In the genomic region with DNA sequence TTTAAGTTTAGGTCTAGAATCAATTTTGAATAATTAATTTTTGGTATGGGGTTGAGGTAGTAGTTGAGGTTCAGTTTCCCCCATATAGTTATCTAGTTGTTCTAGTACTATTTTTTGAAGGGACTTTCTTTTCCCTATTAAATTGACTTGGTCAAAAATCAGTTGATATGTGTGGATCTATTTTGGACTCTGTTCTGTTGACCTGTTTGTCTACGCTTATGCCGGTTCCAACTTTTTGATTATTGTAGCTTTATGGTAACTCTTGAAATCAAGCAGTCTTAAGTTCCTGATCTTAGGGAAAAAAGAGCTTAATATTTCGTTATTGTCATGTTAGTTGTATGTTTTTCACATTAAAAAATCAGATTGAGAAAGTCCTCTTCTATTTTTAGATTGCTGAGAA, we compare ENCODE assay signal across 34 cellular contexts.
"Had no signal": no experiment of that assay in that cellular context is flagged by ENCODE, and none has a peak within 500 bp of the region (broad histone marks: within the 10 kb centered on the region; RNA-seq: fewer than 3 reads in every experiment).

No MANE protein-coding gene starts in this region.

- H3K9me3 ChIP-seq: adrenal gland, ascending aorta, body of pancreas, breast epithelium had no signal

- H3K27ac ChIP-seq: adrenal gland, ascending aorta, body of pancreas, brain microvascular endothelial cell, breast epithelium, cardiac muscle cell had no signal

- DNase-seq: activated effector memory CD4-positive, alpha-beta T cell treated with anti-CD3 and anti-CD28 coated beads, Interleukin-2, amount 50 U/mL, for 16 hours; activated effector memory CD4-positive, alpha-beta T cell treated with Interleukin-2 at 50 U/mL for 16 hours; activated gamma-delta T cell; activated gamma-delta T cell treated with Interleukin-2 at 50 U/mL for 16 hours; activated naive CD4-positive, alpha-beta T cell; activated naive CD4-positive, alpha-beta T cell treated with anti-CD3 and anti-CD28 coated beads for 36 hours; activated naive CD4-positive, alpha-beta T cell treated with anti-CD3 and anti-CD28 coated beads, Interleukin-2, amount 10 ng/mL, durations not matched to agents 7 days and 5 days; activated naive CD4-positive, alpha-beta T cell treated with anti-CD3 and anti-CD28 coated beads, Interleukin-2, amount 50 U/mL, for 16 hours; activated naive CD4-positive, alpha-beta T cell treated with Interleukin-2 at 50 U/mL for 16 hours; activated naive CD8-positive, alpha-beta T cell treated with anti-CD3 and anti-CD28 coated beads for 36 hours; activated naive CD8-positive, alpha-beta T cell treated with anti-CD3 and anti-CD28 coated beads, Interleukin-2, amount 10 ng/mL, durations not matched to agents 7 days and 5 days; activated naive CD8-positive, alpha-beta T cell treated with anti-CD3 and anti-CD28 coated beads, Interleukin-2, amount 50 U/mL, for 24 hours; activated T-cell treated with anti-CD3 and anti-CD28 coated beads, Interleukin-2, amount 50 U/mL, for 1 hour; activated T-cell treated with anti-CD3 and anti-CD28 coated beads, Interleukin-2, amount 50 U/mL, for 24 hours; activated T-cell treated with anti-CD3 and anti-CD28 coated beads, Interleukin-2, amount 50 U/mL, for 4 hours; activated T-cell treated with anti-CD3 and anti-CD28 coated beads, Interleukin-2, amount 50 U/mL, for 48 hours; activated T-cell treated with anti-CD3 and anti-CD28 coated beads, Interleukin-2, amount 50 U/mL, for 72 hours; adrenal gland; amniotic stem cell; amygdala; anterior cingulate cortex; aorta; body of pancreas; brain microvascular endothelial cell; caudate nucleus; central memory CD4-positive, alpha-beta T cell; cerebellar nuclear complex had no signal

- H3K4me1 ChIP-seq: adrenal gland, ascending aorta, body of pancreas, breast epithelium had no signal

- FAIRE-seq: astrocyte, bronchial epithelial cell had no signal

- H3K27me3 ChIP-seq: ascending aorta, body of pancreas had no signal

- ATAC-seq: activated naive CD4-positive, alpha-beta T cell treated with anti-CD3 and anti-CD28 coated beads, Interleukin-2, amount 50 U/mL, for 72 hours; activated naive CD8-positive, alpha-beta T cell treated with anti-CD3 and anti-CD28 coated beads, Interleukin-2, amount 50 U/mL, for 24 hours; activated T-cell treated with anti-CD3 and anti-CD28 coated beads, Interleukin-2, amount 50 U/mL, for 4 hours; activated T-cell treated with anti-CD3 and anti-CD28 coated beads, Interleukin-2, amount 50 U/mL, for 72 hours; activated T-helper 17 cell treated with anti-CD3 and anti-CD28 coated beads, Interleukin-2, amount 50 U/mL, for 72 hours; body of pancreas had no signal

- H3K4me3 ChIP-seq: adrenal gland, ascending aorta, body of pancreas, breast epithelium, cardiac muscle cell had no signal

- H3K36me3 ChIP-seq: adrenal gland, ascending aorta, brain microvascular endothelial cell, breast epithelium, cardiac muscle cell had no signal
